ENCODE assay signal across 16 cellular contexts in genomic region chr5:1052641-1053390, GRCh38. TPM values are rescaled to one million over a fixed set of nuclear protein-coding genes. Genes with fewer than 3 reads are reported as not detected.
DNase-seq lines count a peak whose midpoint lies in the region; TF ChIP-seq lines count a peak whose summit lies in the region.
"Had no signal": no experiment of that assay in that cellular context is flagged by ENCODE, and none has a peak within 500 bp of the region (broad histone marks: within the 10 kb centered on the region; RNA-seq: fewer than 3 reads in every experiment).

No MANE protein-coding gene starts in this region.

- TF ChIP-seq CTCF in prostate gland (IDR thresholded peaks at IDR 0.05) (peak in 3 of 4 experiments; percentile 11 to 45 (median 45)), Caco-2 (IDR thresholded peaks at IDR 0.05; ENCODE audit: insufficient read depth in 1 of 2, low read depth in 1 of 2, low read length in 1 of 2, severe bottlenecking in 1 of 2, unreplicated experiment in 1 of 2) (no peak)

- CTCF ChIA-PET in Caco-2 (lab: Charles Lee), result no interaction called here

- no peaks in the 10 kb centered on the region for H3K27me3 Mint-ChIP-seq in activated T-cell treated with anti-CD3 and anti-CD28 coated beads, Interleukin-2, amount 50 U/mL, for 24 hours
- H3K27me3 Mint-ChIP-seq in Caco-2 (ENCODE audit: insufficient read depth, unreplicated experiment), result no peaks in the 10 kb centered on the region
- H3K27me3 Mint-ChIP-seq: activated CD4-positive, alpha-beta memory T cell treated with anti-CD3 and anti-CD28 coated beads for 36 hours; naive thymus-derived CD8-positive, alpha-beta T cell had no signal

- no peaks in the 10 kb centered on the region for H3K36me3 ChIP-seq in prostate gland
- no peaks in the 10 kb centered on the region; the same call in 1 of the 2 replicates for H3K36me3 ChIP-seq in Caco-2 (ENCODE audit: control insufficient read depth, insufficient read depth, low read length)

- H3K27ac ChIP-seq in prostate gland, result no peak overlapping the region
- H3K27ac ChIP-seq: SJSA1, stomach had no signal

- H3K4me1 Mint-ChIP-seq in activated T-cell treated with anti-CD3 and anti-CD28 coated beads, Interleukin-2, amount 50 U/mL, for 24 hours (ENCODE audit: low read depth), result no peaks in the 10 kb centered on the region
- no peaks in the 10 kb centered on the region for H3K4me1 Mint-ChIP-seq in Caco-2 (ENCODE audit: low read depth, unreplicated experiment)

- H3K36me3 Mint-ChIP-seq in activated T-cell treated with anti-CD3 and anti-CD28 coated beads, Interleukin-2, amount 50 U/mL, for 24 hours (ENCODE audit: low read depth), result peaks cover 68% of the 10 kb centered on the region
- peaks cover 11% of the 10 kb centered on the region for H3K36me3 Mint-ChIP-seq in Caco-2 (ENCODE audit: insufficient read depth, unreplicated experiment)
- H3K36me3 Mint-ChIP-seq: activated CD4-positive, alpha-beta memory T cell treated with anti-CD3 and anti-CD28 coated beads for 36 hours had no signal

- H3K9me3 Mint-ChIP-seq in activated T-cell treated with anti-CD3 and anti-CD28 coated beads, Interleukin-2, amount 50 U/mL, for 24 hours, result peaks cover 2% of the 10 kb centered on the region
- H3K9me3 Mint-ChIP-seq in Caco-2 (ENCODE audit: unreplicated experiment), result peaks cover 2% of the 10 kb centered on the region

- POLR2A ChIA-PET in Caco-2 (lab: Charles Lee), result no interaction called here

- no peak for DNase-seq in activated T-cell treated with anti-CD3 and anti-CD28 coated beads, Interleukin-2, amount 50 U/mL, for 24 hours
- DNase-seq in activated T-cell treated with anti-CD3 and anti-CD28 coated beads for 4 hours (no peak), NCI-H1694 (lab: John Stamatoyannopoulos, UW) (peak; percentile 79), erythroblast (lab: John Stamatoyannopoulos, UW) (peak; percentile 18 to 36), prostate gland (ENCODE audit: low spot score) (peak; percentile 63), germinal center (ENCODE audit: low spot score) (no peak), iPS-NIHi11 (ENCODE audit: low spot score) (no peak), Caco-2 (no peak)
- DNase-seq: activated CD4-positive, alpha-beta memory T cell treated with anti-CD3 and anti-CD28 coated beads for 36 hours; effector CD8-positive, alpha-beta T cell; NCI-H2081; NCI-H69; stomach had no signal

- H3K4me1 ChIP-seq in prostate gland (replicated peaks), result no peaks in the 10 kb centered on the region
- no peaks in the 10 kb centered on the region for H3K4me1 ChIP-seq in Caco-2
- H3K4me1 ChIP-seq: stomach had no signal

- H3K27ac Mint-ChIP-seq in activated T-cell treated with anti-CD3 and anti-CD28 coated beads, Interleukin-2, amount 50 U/mL, for 24 hours, result peak overlapping the region; percentile 16
- no peak overlapping the region for H3K27ac Mint-ChIP-seq in Caco-2 (ENCODE audit: unreplicated experiment)
- H3K27ac Mint-ChIP-seq: activated CD4-positive, alpha-beta memory T cell treated with anti-CD3 and anti-CD28 coated beads for 36 hours had no signal

- H3K9me3 ChIP-seq in prostate gland (no peaks in the 10 kb centered on the region), Caco-2 (no peaks in the 10 kb centered on the region)
- H3K9me3 ChIP-seq: SJSA1, stomach had no signal

- 55% methylated on average over 28 of the region's 29 CpGs for WGBS in prostate gland

- no peaks in the 10 kb centered on the region for H3K27me3 ChIP-seq in prostate gland (replicated peaks; ENCODE audit: insufficient read depth)
- H3K27me3 ChIP-seq in Caco-2 (replicated peaks; ENCODE audit: control insufficient read depth, insufficient read depth, low read length), result no peaks in the 10 kb centered on the region
- H3K27me3 ChIP-seq: SJSA1, stomach had no signal

- TF ChIP-seq POLR2A in erythroblast (IDR thresholded peaks at IDR 0.05; ENCODE audit: low read length), result no peak
- no peak for TF ChIP-seq POLR2A in prostate gland (IDR thresholded peaks at IDR 0.05)

- no TSS peak for BruUV-seq in Caco-2 (replicated peaks; lab: Mats Ljungman, UMichigan)

- H3K4me3 Mint-ChIP-seq in activated T-cell treated with anti-CD3 and anti-CD28 coated beads, Interleukin-2, amount 50 U/mL, for 24 hours, result no peak overlapping the region
- no peak overlapping the region for H3K4me3 Mint-ChIP-seq in Caco-2 (ENCODE audit: unreplicated experiment)
- H3K4me3 Mint-ChIP-seq: activated CD4-positive, alpha-beta memory T cell treated with anti-CD3 and anti-CD28 coated beads for 36 hours; naive thymus-derived CD8-positive, alpha-beta T cell had no signal

- H3K4me3 ChIP-seq in prostate gland (no peak overlapping the region), Caco-2 (ENCODE audit: low read depth, low read length) (no peak overlapping the region)
- H3K4me3 ChIP-seq: lung, SJSA1, stomach had no signal

- intact Hi-C loops in prostate gland (cut with DNase I) (no loop called here), Caco-2 (cut with micrococcal nuclease; ENCODE audit: unreplicated experiment) (no loop called here)

RNA-seq across cellular contexts. Expression of gene NKD2, which starts 44.2 kb away (rescaled TPM):
- total RNA-seq in prostate gland, result 10 to 100 TPM in 1 of 2 donors, 1 to 10 TPM in 1; 2.9 to 22.1 TPM
- total RNA-seq in Caco-2 (2022), result 13.6 and 17.7 TPM in 2 replicates
- total RNA-seq: naive thymus-derived CD8-positive, alpha-beta T cell had no signal

RNA-seq across cellular contexts. Expression of gene SLC12A7, which starts 59.0 kb away (rescaled TPM):
- total RNA-seq in prostate gland, result 100 to 1,000 TPM in 1 of 2 donors, 10 to 100 TPM in 1; 27.6 to 138 TPM
- 41.7 and 42.0 TPM in 2 replicates for total RNA-seq in Caco-2 (2022)

Comparison
In these comparisons a context has a peak if more than half of its experiments do, and no peak if none do; other contexts are left out.
1. DNase-seq: peak in NCI-H1694 (single experiment), erythroblast (2 of 2) and prostate gland (single experiment); none in activated T-cell treated with anti-CD3 and anti-CD28 coated beads, Interleukin-2, amount 50 U/mL, for 24 hours (single experiment), activated T-cell treated with anti-CD3 and anti-CD28 coated beads for 4 hours (single experiment), germinal center (single experiment), iPS-NIHi11 (single experiment) and Caco-2 (0 of 2).
2. CTCF ChIP-seq: peak in prostate gland (3 of 4); none in Caco-2 (0 of 2).